Comparison of ENCODE assay signal across 8 cellular contexts in genomic region chr3:87968668-87969067, GRCh38.
"Had no signal": no experiment of that assay in that cellular context is flagged by ENCODE, and none has a peak within 500 bp of the region (broad histone marks: within the 10 kb centered on the region; RNA-seq: fewer than 3 reads in every experiment).

No MANE protein-coding gene starts in this region.

- DNase-seq: GDM1, GF-D8 had no signal

- H3K4me3 ChIP-seq: GM12878 had no signal

- ATAC-seq: GM12878 had no signal

- FAIRE-seq: G401.6, GM12878, GM12891, GM12892, GM18507, GM19239 had no signal
